In genomic region chr12:123227581-123228258, GRCh38 we compare ENCODE assay signal across 16 cellular contexts. TPM values are rescaled to one million over a fixed set of nuclear protein-coding genes. Genes with fewer than 3 reads are reported as not detected.
A peak's percentile ranks its signal among the peaks of the same experiment; 100 is the strongest.
DNase-seq lines count a peak whose midpoint lies in the region; ATAC-seq and TF ChIP-seq lines count a peak whose summit lies in the region.
"Had no signal": no experiment of that assay in that cellular context is flagged by ENCODE, and none has a peak within 500 bp of the region (broad histone marks: within the 10 kb centered on the region; RNA-seq: fewer than 3 reads in every experiment).

No MANE protein-coding gene starts in this region.

- peaks cover 0 to 15% of the 10 kb centered on the region in 2 donors for H3K36me3 Mint-ChIP-seq in CD4-positive, alpha-beta memory T cell
- H3K36me3 Mint-ChIP-seq in WTC11 (peaks cover 3% of the 10 kb centered on the region; the same call in 1 of the 2 replicates), glutamatergic neuron (ENCODE audit: unreplicated experiment) (no peaks in the 10 kb centered on the region)

- BruUV-seq in A673 (replicated peaks; lab: Mats Ljungman, UMichigan) = no TSS peak

- peak overlapping the region; percentile 24 for H3K4me3 ChIP-seq in A673 (ENCODE audit: low read depth, low read length, poor library complexity, severe bottlenecking)
- H3K4me3 ChIP-seq in CD4-positive, alpha-beta memory T cell (ENCODE audit: low read length in 2 of 2) = no peak overlapping the region
- H3K4me3 ChIP-seq in thyroid gland (replicated peaks in 1 of 3) = no peak overlapping the region
- H3K4me3 ChIP-seq: sigmoid colon had no signal

- POLR2A ChIA-PET in A673 (lab: Charles Lee; ENCODE audit: low non-redundant PET) = no interaction called here
- POLR2A ChIA-PET in CD4-positive, alpha-beta memory T cell (lab: Charles Lee; ENCODE audit: partially characterized antibody) = interaction anchor here (1.4 to 2.1 kb wide), 2 partner anchors 10 to 27 kb away, joined by 4 to 7 read pairs; no protein-coding TSS in a partner anchor
- POLR2A ChIA-PET in WTC11 (lab: Charles Lee) = no interaction called here

- H3K4me1 ChIP-seq in A673 (ENCODE audit: insufficient read depth, low read length, poor library complexity, severe bottlenecking) (peaks cover 28% of the 10 kb centered on the region), thyroid gland (peaks cover 4 to 7% of the 10 kb centered on the region in 2 donors)
- H3K4me1 ChIP-seq in CD4-positive, alpha-beta memory T cell (ENCODE audit: insufficient read depth, low read length) = peaks cover 71% of the 10 kb centered on the region

- intact Hi-C loops in A673 (cut with micrococcal nuclease; ENCODE audit: unreplicated experiment) (no loop called here), thyroid gland (cut with DNase I) (no loop called here)
- intact Hi-C loops in CD4-positive, alpha-beta memory T cell (cut with micrococcal nuclease) = no loop called here

- H3K27ac Mint-ChIP-seq in CD4-positive, alpha-beta memory T cell = peak overlapping the region in 6 of 7 donors; percentile 16 to 55 (median 36)
- H3K27ac Mint-ChIP-seq in WTC11 (0 out of 2 replicates have a peak overlapping the region, but pooled peaks have one; percentile 77), glutamatergic neuron (ENCODE audit: unreplicated experiment) (peak overlapping the region; percentile 67)

- no peak for ATAC-seq in WTC11
- ATAC-seq in GM21529 (IDR thresholded peaks at IDR 0.05; ENCODE audit: unreplicated experiment) = no peak
- ATAC-seq: HepG2 had no signal

- H3K27ac ChIP-seq in A673 (ENCODE audit: low read depth, low read length, poor library complexity, severe bottlenecking) = peak overlapping the region; percentile 54
- H3K27ac ChIP-seq in CD4-positive, alpha-beta memory T cell (ENCODE audit: low read depth, low read length) = no peak overlapping the region
- no peak overlapping the region for H3K27ac ChIP-seq in thyroid gland
- H3K27ac ChIP-seq: sigmoid colon had no signal

- H3K36me3 ChIP-seq in A673 (ENCODE audit: insufficient read depth, low read length, poor library complexity, severe bottlenecking) (peaks cover 33% of the 10 kb centered on the region), thyroid gland (no peaks in the 10 kb centered on the region)
- no peaks in the 10 kb centered on the region for H3K36me3 ChIP-seq in CD4-positive, alpha-beta memory T cell (ENCODE audit: insufficient read depth, low read length)

- no peaks in the 10 kb centered on the region for H3K27me3 ChIP-seq in A673 (replicated peaks; ENCODE audit: insufficient read depth, low read depth, low read length, poor library complexity)
- no peaks in the 10 kb centered on the region for H3K27me3 ChIP-seq in CD4-positive, alpha-beta memory T cell (ENCODE audit: insufficient read depth, low read length)
- no peaks in the 10 kb centered on the region for H3K27me3 ChIP-seq in thyroid gland
- H3K27me3 ChIP-seq: sigmoid colon had no signal

- H3K9me3 ChIP-seq in A673 (ENCODE audit: low read depth, low read length, poor library complexity, severe bottlenecking) (no peaks in the 10 kb centered on the region), thyroid gland (no peaks in the 10 kb centered on the region)
- no peaks in the 10 kb centered on the region for H3K9me3 ChIP-seq in CD4-positive, alpha-beta memory T cell (ENCODE audit: control insufficient read depth in 1 of 2, low read length in 2 of 2)
- H3K9me3 ChIP-seq: sigmoid colon had no signal

- no peak for TF ChIP-seq POLR2A in thyroid gland (IDR thresholded peaks at IDR 0.05)

- peak overlapping the region in 5 of 8 donors; percentile 2 to 62 (median 9) for H3K4me3 Mint-ChIP-seq in CD4-positive, alpha-beta memory T cell
- no peak overlapping the region for H3K4me3 Mint-ChIP-seq in WTC11
- H3K4me3 Mint-ChIP-seq in glutamatergic neuron (ENCODE audit: unreplicated experiment) = peak overlapping the region; percentile 58

- 69 to 73% methylated on average over 5 of the region's 5 CpGs for WGBS in thyroid gland, 2 donors

- TF ChIP-seq CTCF in A673 (conservative IDR thresholded peaks at IDR 0.05; ENCODE audit: low read depth, low read length) (no peak), WTC11 (IDR thresholded peaks at IDR 0.05) (no peak), glutamatergic neuron (IDR thresholded peaks at IDR 0.05; ENCODE audit: partially characterized antibody, unreplicated experiment) (no peak), thyroid gland (IDR thresholded peaks at IDR 0.05) (no peak)

- H3K4me1 Mint-ChIP-seq in CD4-positive, alpha-beta memory T cell = peaks cover 38 to 66% (median 53%) of the 10 kb centered on the region in 4 donors
- H3K4me1 Mint-ChIP-seq in WTC11 (peaks cover 6% of the 10 kb centered on the region; the same call in 1 of the 2 replicates), glutamatergic neuron (ENCODE audit: low read depth, unreplicated experiment) (peaks cover 5% of the 10 kb centered on the region)

- DNase-seq in A673 (ENCODE audit: low spot score) (peak; percentile 53), WTC11 (ENCODE audit: low spot score) (no peak), glutamatergic neuron (no peak), NCI-H446 (lab: John Stamatoyannopoulos, UW) (no peak), thyroid gland (no peak), amygdala (lab: John Stamatoyannopoulos, UW) (no peak)
- no peak for DNase-seq in CD4-positive, alpha-beta memory T cell
- DNase-seq: activated CD4-positive, alpha-beta T cell treated with anti-CD3 and anti-CD28 coated beads for 1 hour; aorta; NCI-H2081 treated with DMSO at 0.1 percent for 48 hours; NCI-H524; SIG-M5; sigmoid colon; T-helper 9 cell had no signal

- CTCF ChIA-PET in A673 (lab: Charles Lee) (no interaction called here), WTC11 (lab: Charles Lee) (interaction anchor here (1.2 kb wide), 1 partner anchor 10 kb away, joined by 9 read pairs; no protein-coding TSS in a partner anchor)
- CTCF ChIA-PET in CD4-positive, alpha-beta memory T cell (lab: Charles Lee; ENCODE audit: partially characterized antibody) = interaction anchor here (1.7 kb wide), 2 partner anchors 9 to 11 kb away, joined by 7 to 8 read pairs; no protein-coding TSS in a partner anchor

- no peaks in the 10 kb centered on the region for H3K27me3 Mint-ChIP-seq in CD4-positive, alpha-beta memory T cell
- H3K27me3 Mint-ChIP-seq in WTC11 (ENCODE audit: low read depth) = no peaks in the 10 kb centered on the region
- peaks cover 2% of the 10 kb centered on the region for H3K27me3 Mint-ChIP-seq in glutamatergic neuron (ENCODE audit: unreplicated experiment)

- H3K9me3 Mint-ChIP-seq in CD4-positive, alpha-beta memory T cell = no peaks in the 10 kb centered on the region
- H3K9me3 Mint-ChIP-seq in WTC11 = no peaks in the 10 kb centered on the region
- peaks cover 5% of the 10 kb centered on the region for H3K9me3 Mint-ChIP-seq in glutamatergic neuron (ENCODE audit: unreplicated experiment)

TF ChIP-seq in WTC11, 78 proteins besides CTCF, POLR2A, EP300 and RAD21:
- no peak for TF ChIP-seq SMAD4 (CRISPR knock-in tag; IDR thresholded peaks at IDR 0.05)
- TF ChIP-seq HMGA2 (CRISPR knock-in tag; IDR thresholded peaks at IDR 0.05) = no peak
- no peak for TF ChIP-seq JUN (CRISPR knock-in tag; IDR thresholded peaks at IDR 0.05)
- no peak for TF ChIP-seq EMX1 (CRISPR knock-in tag; IDR thresholded peaks at IDR 0.05)
- TF ChIP-seq NFE2L1 (CRISPR knock-in tag; IDR thresholded peaks at IDR 0.05) = no peak

RNA-seq across cellular contexts. Expression of gene MPHOSPH9, which starts 5.2 kb away (rescaled TPM):
- total RNA-seq in A673 (2021) (80.8 and 95.7 TPM in 2 replicates), WTC11 (2021) (47.5 to 59.0 TPM (median 52.8 TPM) in 3 replicates), glutamatergic neuron (ENCODE audit: unreplicated experiment) (38.4 TPM), thyroid gland (10 to 100 TPM; 21.6 to 53.6 (median 39.1) TPM)
- 10 to 100 TPM; 57.9 to 62.7 TPM for total RNA-seq in CD4-positive, alpha-beta memory T cell
- polyA plus RNA-seq in CD4-positive, alpha-beta memory T cell = 10 to 100 TPM; 14.1 to 32.3 TPM

RNA-seq across cellular contexts. Expression of gene MTRFR, which starts 5.5 kb away (rescaled TPM):
- total RNA-seq in A673 (2021) = 21.9 and 26.3 TPM in 2 replicates
- 10 to 100 TPM; 46.1 to 48.8 TPM for total RNA-seq in CD4-positive, alpha-beta memory T cell
- polyA plus RNA-seq in CD4-positive, alpha-beta memory T cell = 10 to 100 TPM; 35.4 to 63.1 TPM
- total RNA-seq in WTC11 (2021) = 14.0 to 15.7 TPM (median 14.7 TPM) in 3 replicates
- 11.1 TPM for total RNA-seq in glutamatergic neuron (ENCODE audit: unreplicated experiment)
- total RNA-seq in thyroid gland = 10 to 100 TPM; 14.4 to 17.9 (median 16.2) TPM

RNA-seq across cellular contexts. Expression of gene CDK2AP1, which starts 43.9 kb away (rescaled TPM):
- 136 and 140 TPM in 2 replicates for total RNA-seq in A673 (2021)
- total RNA-seq in CD4-positive, alpha-beta memory T cell = 1 to 10 TPM; 4.8 to 5.4 TPM
- polyA plus RNA-seq in CD4-positive, alpha-beta memory T cell = 1 to 10 TPM; 2.2 to 4.8 TPM
- total RNA-seq in WTC11 (2021) = 138 to 151 TPM (median 142 TPM) in 3 replicates
- total RNA-seq in glutamatergic neuron (ENCODE audit: unreplicated experiment) = 135 TPM
- 10 to 100 TPM; 53.0 to 94.5 (median 68.5) TPM for total RNA-seq in thyroid gland

Comparison
In these comparisons a context has a peak if more than half of its experiments do, and no peak if none do; other contexts are left out.
1. RNA of gene CDK2AP1, which starts 43.9 kb away (total RNA-seq): 138 to 151 TPM in WTC11, 136 to 140 TPM in A673, 135 TPM in glutamatergic neuron (single experiment) and 53.0 to 94.5 TPM in thyroid gland; 4.8 to 5.4 TPM in CD4-positive, alpha-beta memory T cell; every median in the first group is over 4 times any median in the second.
2. Peak in every context shown above with its lines, with median percentiles within 50 percentile points of each other: H3K27ac Mint-ChIP-seq.